In the genomic region with DNA sequence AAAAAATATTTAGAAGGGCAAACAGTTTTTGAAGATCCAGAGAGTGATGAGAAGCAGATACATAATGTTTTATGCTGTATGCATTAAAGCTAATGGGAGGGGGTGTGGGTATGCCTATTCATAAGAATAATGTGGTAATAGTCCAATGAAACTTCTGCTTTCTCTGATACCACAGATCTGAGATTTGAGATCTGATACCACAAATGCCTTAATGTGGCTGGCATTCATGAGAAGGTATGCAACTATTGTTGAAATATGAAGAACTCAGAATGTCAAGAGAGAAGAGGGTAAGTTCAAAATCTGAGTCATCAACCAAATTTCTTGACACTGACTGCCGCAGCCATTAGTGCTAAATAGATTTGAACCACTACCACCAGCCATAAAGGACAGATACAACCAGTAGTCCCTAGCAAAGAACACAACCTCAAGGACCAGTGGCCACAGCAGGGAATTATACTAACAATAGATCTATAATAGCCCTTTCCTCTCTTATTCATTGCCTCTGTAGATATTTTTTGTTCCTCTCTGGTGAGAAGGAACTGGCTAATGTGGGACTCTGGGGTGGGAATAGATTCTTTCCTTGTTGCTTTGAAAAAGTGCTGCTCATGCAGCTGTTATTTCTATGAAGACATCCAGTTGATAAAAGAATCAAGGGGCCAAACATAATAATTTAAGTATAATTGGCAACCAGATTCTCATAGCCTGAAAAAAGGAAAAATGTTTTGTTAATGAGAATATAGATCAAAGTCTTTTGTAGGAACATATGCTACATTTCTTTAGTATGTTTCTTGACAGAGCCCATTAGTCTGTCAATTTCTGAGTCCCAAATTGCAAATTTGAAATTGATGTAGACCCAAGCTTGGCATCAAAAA, we compare ENCODE assay signal across 14 cellular contexts.
DNase-seq lines count a peak whose midpoint lies in the region; ATAC-seq, FAIRE-seq and TF ChIP-seq lines count a peak whose summit lies in the region.
"Had no signal": no experiment of that assay in that cellular context is flagged by ENCODE, and none has a peak within 500 bp of the region (broad histone marks: within the 10 kb centered on the region; RNA-seq: fewer than 3 reads in every experiment).

No MANE protein-coding gene starts in this region.

- H3K4me3 Mint-ChIP-seq in WTC11 (no peak overlapping the region), glutamatergic neuron (ENCODE audit: unreplicated experiment) (no peak overlapping the region)
- H3K4me3 Mint-ChIP-seq in natural killer cell treated with Interleukin-12 subunit alpha and Interleukin-12 subunit beta and Interleukin-15 and Interleukin-18, amount 100 ng/mL, for 72 hours: no peak overlapping the region

- CTCF ChIA-PET in WTC11 (lab: Charles Lee): no interaction called here

- POLR2A ChIA-PET in WTC11 (lab: Charles Lee): no interaction called here

- H3K27me3 Mint-ChIP-seq in WTC11 (ENCODE audit: low read depth) (no peaks in the 10 kb centered on the region), glutamatergic neuron (ENCODE audit: unreplicated experiment) (no peaks in the 10 kb centered on the region)
- H3K27me3 Mint-ChIP-seq in natural killer cell treated with Interleukin-12 subunit alpha and Interleukin-12 subunit beta and Interleukin-15 and Interleukin-18, amount 100 ng/mL, for 72 hours: no peaks in the 10 kb centered on the region

- H3K36me3 Mint-ChIP-seq in WTC11 (no peaks in the 10 kb centered on the region), glutamatergic neuron (ENCODE audit: unreplicated experiment) (no peaks in the 10 kb centered on the region)
- no peaks in the 10 kb centered on the region for H3K36me3 Mint-ChIP-seq in natural killer cell treated with Interleukin-12 subunit alpha and Interleukin-12 subunit beta and Interleukin-15 and Interleukin-18, amount 100 ng/mL, for 72 hours

- peak; percentile 55 for ATAC-seq in GM18868 (IDR thresholded peaks at IDR 0.05; ENCODE audit: unreplicated experiment)
- peak; percentile 86 for ATAC-seq in WTC11
- ATAC-seq in natural killer cell treated with Interleukin-12 subunit alpha and Interleukin-12 subunit beta and Interleukin-15 and Interleukin-18, amount 100 ng/mL, for 72 hours: peak; percentile 36 to 53
- ATAC-seq: left lobe of liver had no signal

- no peak for FAIRE-seq in frontal cortex (lab: Jason Lieb, UNC)
- FAIRE-seq: small intestine had no signal

- H3K9me3 Mint-ChIP-seq in WTC11: no peaks in the 10 kb centered on the region
- peaks cover 5% of the 10 kb centered on the region for H3K9me3 Mint-ChIP-seq in natural killer cell treated with Interleukin-12 subunit alpha and Interleukin-12 subunit beta and Interleukin-15 and Interleukin-18, amount 100 ng/mL, for 72 hours
- peaks cover 3% of the 10 kb centered on the region for H3K9me3 Mint-ChIP-seq in glutamatergic neuron (ENCODE audit: unreplicated experiment)
- H3K9me3 Mint-ChIP-seq: activated T-helper 2 cell treated with anti-CD3 and anti-CD28 coated beads, Interferon-gamma antibody, Interleukin-2, Interleukin-4, amounts not matched to agents 10 μg/mL and 5 μg/mL and 100 μg/mL, durations not matched to agents 14 hours and 24 hours and 36 hours had no signal

- H3K4me1 Mint-ChIP-seq in WTC11: peaks cover 75% of the 10 kb centered on the region
- H3K4me1 Mint-ChIP-seq in natural killer cell treated with Interleukin-12 subunit alpha and Interleukin-12 subunit beta and Interleukin-15 and Interleukin-18, amount 100 ng/mL, for 72 hours (ENCODE audit: low read depth in 2 of 2): peaks cover 4 to 16% of the 10 kb centered on the region in 2 donors
- H3K4me1 Mint-ChIP-seq in glutamatergic neuron (ENCODE audit: low read depth, unreplicated experiment): peaks cover 28% of the 10 kb centered on the region

- DNase-seq in M059J (ENCODE audit: low read depth): peak; percentile 88
- DNase-seq in WTC11 (ENCODE audit: low spot score): no peak
- DNase-seq in natural killer cell treated with Interleukin-12 subunit alpha and Interleukin-12 subunit beta and Interleukin-15 and Interleukin-18, amount 100 ng/mL, for 72 hours (ENCODE audit: low spot score): no peak
- DNase-seq in stimulated activated CD4-positive, alpha-beta T cell treated with anti-CD3 and anti-CD28 coated beads, Interleukin-12 subunit alpha, Interleukin-12 subunit beta, amount 100 ng/mL, for 4 hours: no peak
- DNase-seq in glutamatergic neuron: no peak
- no peak for DNase-seq in DMS153 (lab: John Stamatoyannopoulos, UW)
- DNase-seq in frontal cortex (ENCODE audit: low spot score in 2 of 2): no peak
- DNase-seq: activated CD4-positive, alpha-beta T cell treated with anti-CD3 and anti-CD28 coated beads, Interleukin-2, amount 50 U/mL, for 4 hours; foreskin melanocyte; GF-D8; small intestine had no signal

- H3K27ac Mint-ChIP-seq in WTC11: peak overlapping the region; percentile 81
- peak overlapping the region in 1 of 2 donors; percentile 10 for H3K27ac Mint-ChIP-seq in natural killer cell treated with Interleukin-12 subunit alpha and Interleukin-12 subunit beta and Interleukin-15 and Interleukin-18, amount 100 ng/mL, for 72 hours
- H3K27ac Mint-ChIP-seq in glutamatergic neuron (ENCODE audit: unreplicated experiment): no peak overlapping the region
- H3K27ac Mint-ChIP-seq: activated T-helper 2 cell treated with anti-CD3 and anti-CD28 coated beads, Interferon-gamma antibody, Interleukin-2, Interleukin-4, amounts not matched to agents 10 μg/mL and 5 μg/mL and 100 μg/mL, durations not matched to agents 14 hours and 24 hours and 36 hours had no signal

- no peak for TF ChIP-seq CTCF in WTC11 (IDR thresholded peaks at IDR 0.05)
- no peak for TF ChIP-seq CTCF in glutamatergic neuron (IDR thresholded peaks at IDR 0.05; ENCODE audit: partially characterized antibody, unreplicated experiment)

TF ChIP-seq in WTC11, 78 proteins besides CTCF, POLR2A, EP300 and RAD21:
- TF ChIP-seq ETV6 (CRISPR knock-in tag; IDR thresholded peaks at IDR 0.05): 0 out of 2 replicates have a peak, but pooled peaks have one; percentile 25
- TF ChIP-seq MAX (CRISPR knock-in tag; IDR thresholded peaks at IDR 0.05): no peak
- no peak for TF ChIP-seq ZNF416 (CRISPR knock-in tag; IDR thresholded peaks at IDR 0.05)
- TF ChIP-seq, protein P1, sequence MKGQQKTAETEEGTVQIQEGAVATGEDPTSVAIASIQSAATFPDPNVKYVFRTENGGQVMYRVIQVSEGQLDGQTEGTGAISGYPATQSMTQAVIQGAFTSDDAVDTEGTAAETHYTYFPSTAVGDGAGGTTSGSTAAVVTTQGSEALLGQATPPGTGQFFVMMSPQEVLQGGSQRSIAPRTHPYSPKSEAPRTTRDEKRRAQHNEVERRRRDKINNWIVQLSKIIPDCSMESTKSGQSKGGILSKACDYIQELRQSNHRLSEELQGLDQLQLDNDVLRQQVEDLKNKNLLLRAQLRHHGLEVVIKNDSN (CRISPR knock-in tag; IDR thresholded peaks at IDR 0.05): no peak
- no peak for TF ChIP-seq ZNF396 (CRISPR knock-in tag; IDR thresholded peaks at IDR 0.05; ENCODE audit: borderline replicate concordance)
TF ChIP-seq in WTC11: peak in this region for 1.
